21 cellular contexts compared by ENCODE assay signal in genomic region chr22:25197335-25197734, GRCh38. TPM values are rescaled to one million over a fixed set of nuclear protein-coding genes. Genes with fewer than 3 reads are reported as not detected.
DNase-seq lines count a peak whose midpoint lies in the region; ATAC-seq and TF ChIP-seq lines count a peak whose summit lies in the region.
"Had no signal": no experiment of that assay in that cellular context is flagged by ENCODE, and none has a peak within 500 bp of the region (broad histone marks: within the 10 kb centered on the region; RNA-seq: fewer than 3 reads in every experiment).

No MANE protein-coding gene starts in this region.

- intact Hi-C loops in thyroid gland (cut with DNase I) (no loop called here), posterior vena cava (cut with DNase I) (no loop called here), A673 (cut with micrococcal nuclease; ENCODE audit: unreplicated experiment) (no loop called here)

- H3K36me3 ChIP-seq in thyroid gland, result peaks cover 0 to 18% of the 10 kb centered on the region in 2 donors
- no peaks in the 10 kb centered on the region for H3K36me3 ChIP-seq in A673 (ENCODE audit: insufficient read depth, low read length, poor library complexity, severe bottlenecking)
- H3K36me3 ChIP-seq: BE2C; BLaER1 treated with 17β-estradiol and CSF1 and Interleukin-3, amounts not matched to agents 10 nM and 100 nM had no signal

- H3K4me3 ChIP-seq in thyroid gland (replicated peaks in 1 of 3), result no peak overlapping the region
- H3K4me3 ChIP-seq in A673 (ENCODE audit: low read depth, low read length, poor library complexity, severe bottlenecking), result no peak overlapping the region
- H3K4me3 ChIP-seq: BLaER1 treated with 17β-estradiol and CSF1 and Interleukin-3, amounts not matched to agents 10 nM and 100 nM; GM23248 had no signal

- no peaks in the 10 kb centered on the region for H3K4me1 Mint-ChIP-seq in central memory CD8-positive, alpha-beta T cell
- peaks cover 17% of the 10 kb centered on the region for H3K4me1 Mint-ChIP-seq in neural crest cell
- H3K4me1 Mint-ChIP-seq: CD14-positive monocyte had no signal

- no peak for TF ChIP-seq POLR2A in thyroid gland (IDR thresholded peaks at IDR 0.05)

- peaks cover 38 to 42% of the 10 kb centered on the region in 2 donors for H3K4me1 ChIP-seq in thyroid gland
- H3K4me1 ChIP-seq in A673 (ENCODE audit: insufficient read depth, low read length, poor library complexity, severe bottlenecking), result no peaks in the 10 kb centered on the region
- H3K4me1 ChIP-seq: BE2C had no signal

- H3K9me3 ChIP-seq in thyroid gland (no peaks in the 10 kb centered on the region), A673 (ENCODE audit: low read depth, low read length, poor library complexity, severe bottlenecking) (no peaks in the 10 kb centered on the region)
- H3K9me3 ChIP-seq: BE2C; BLaER1 treated with 17β-estradiol and CSF1 and Interleukin-3, amounts not matched to agents 10 nM and 100 nM had no signal

- H3K9me3 Mint-ChIP-seq in central memory CD8-positive, alpha-beta T cell, result no peaks in the 10 kb centered on the region
- no peaks in the 10 kb centered on the region for H3K9me3 Mint-ChIP-seq in neural crest cell
- H3K9me3 Mint-ChIP-seq: CD14-positive monocyte; CD4-positive, alpha-beta T cell; CD8-positive, alpha-beta memory T cell; H9 had no signal

- H3K27ac ChIP-seq in thyroid gland, result peak overlapping the region in 2 of 3 donors; percentile 13 to 37
- no peak overlapping the region for H3K27ac ChIP-seq in A673 (ENCODE audit: low read depth, low read length, poor library complexity, severe bottlenecking)
- H3K27ac ChIP-seq: BLaER1 treated with 17β-estradiol and CSF1 and Interleukin-3, amounts not matched to agents 10 nM and 100 nM; GM23248 had no signal

- WGBS in thyroid gland, 2 donors, result 39 to 53% methylated on average over 4 of the region's 4 CpGs

- peak overlapping the region; percentile 35 for H3K27ac Mint-ChIP-seq in central memory CD8-positive, alpha-beta T cell (ENCODE audit: low read depth)
- peak overlapping the region; percentile 60 for H3K27ac Mint-ChIP-seq in neural crest cell (ENCODE audit: unreplicated experiment)
- H3K27ac Mint-ChIP-seq: CD14-positive monocyte; CD4-positive, alpha-beta T cell; H9 had no signal

- no peak overlapping the region for H3K4me3 Mint-ChIP-seq in central memory CD8-positive, alpha-beta T cell
- no peak overlapping the region for H3K4me3 Mint-ChIP-seq in neural crest cell
- H3K4me3 Mint-ChIP-seq: CD14-positive monocyte; CD4-positive, alpha-beta T cell; CD8-positive, alpha-beta memory T cell; H9 had no signal

- H3K27me3 ChIP-seq in thyroid gland (no peaks in the 10 kb centered on the region), A673 (replicated peaks; ENCODE audit: insufficient read depth, low read depth, low read length, poor library complexity) (no peaks in the 10 kb centered on the region)
- H3K27me3 ChIP-seq: BE2C; BLaER1 treated with 17β-estradiol and CSF1 and Interleukin-3, amounts not matched to agents 10 nM and 100 nM had no signal

- ATAC-seq in central memory CD8-positive, alpha-beta T cell (replicated peaks; ENCODE audit: extremely low read depth, poor library complexity, severe bottlenecking), result no peak
- ATAC-seq: HCT116 had no signal

- DNase-seq in Caki2 (ENCODE audit: low read depth) (peak; percentile 8), neural crest cell (ENCODE audit: low read depth, low spot score) (no peak), thyroid gland (peak; percentile 33 to 70), NCI-H2081 treated with DMSO at 0.1 percent for 48 hours (lab: John Stamatoyannopoulos, UW) (no peak), HT-29 (ENCODE audit: low spot score) (no peak), posterior vena cava (ENCODE audit: low spot score) (no peak), A673 (ENCODE audit: low spot score) (no peak)
- no peak for DNase-seq in central memory CD8-positive, alpha-beta T cell (ENCODE audit: low spot score in 2 of 2)
- DNase-seq: BE2C; Calu3; CD4-positive, alpha-beta T cell; CD8-positive, alpha-beta memory T cell; DMS153; DND-41; GM23248; H9 had no signal

- POLR2A ChIA-PET in A673 (lab: Charles Lee; ENCODE audit: low non-redundant PET), result no interaction called here

- CTCF ChIA-PET in A673 (lab: Charles Lee), result no interaction called here

- no TSS peak for BruUV-seq in A673 (replicated peaks; lab: Mats Ljungman, UMichigan)

- TF ChIP-seq CTCF in neural crest cell (conservative IDR thresholded peaks at IDR 0.05), result no peak
- TF ChIP-seq CTCF in thyroid gland (IDR thresholded peaks at IDR 0.05), result no peak
- TF ChIP-seq CTCF in A673 (conservative IDR thresholded peaks at IDR 0.05; ENCODE audit: low read depth, low read length), result no peak

- H3K36me3 Mint-ChIP-seq in central memory CD8-positive, alpha-beta T cell (ENCODE audit: insufficient read depth), result peaks cover 23% of the 10 kb centered on the region
- H3K36me3 Mint-ChIP-seq in neural crest cell (ENCODE audit: low read depth), result no peaks in the 10 kb centered on the region
- H3K36me3 Mint-ChIP-seq: CD14-positive monocyte had no signal

- in situ Hi-C loops in Caki2 (cut with HindIII; ENCODE audit: low pct_unique_long_range_greater_than_20kb, low sequenced_read_pairs), result no loop called here

- H3K27me3 Mint-ChIP-seq in central memory CD8-positive, alpha-beta T cell, result no peaks in the 10 kb centered on the region
- H3K27me3 Mint-ChIP-seq in neural crest cell (ENCODE audit: low read depth), result no peaks in the 10 kb centered on the region
- H3K27me3 Mint-ChIP-seq: CD4-positive, alpha-beta T cell; CD8-positive, alpha-beta memory T cell had no signal

RNA-seq across cellular contexts. Expression of gene CRYBB3, which starts 2.3 kb away (rescaled TPM):
- total RNA-seq in Caki2 (2014; rRNA removed; shearing (Covaris generic); ENCODE audit: low replicate concordance), result not detected in 2 replicates
- not detected in 2 replicates for total RNA-seq in neural crest cell
- total RNA-seq in thyroid gland, result not detected
- total RNA-seq in HT-29 (2014; rRNA removed; shearing (Covaris generic)), result 0.46 TPM in 1 of 2 replicates, not detected in the other
- total RNA-seq in posterior vena cava, result not detected
- total RNA-seq in A673 (2021), result 0.37 TPM in 1 of 2 replicates, not detected in the other
- total RNA-seq: A172; CD4-positive, alpha-beta T cell; GM23248 had no signal

RNA-seq across cellular contexts. Expression of gene CRYBB2, which starts 22.1 kb away (rescaled TPM):
- total RNA-seq in Caki2 (2014; rRNA removed; shearing (Covaris generic); ENCODE audit: low replicate concordance), result not detected in 2 replicates
- not detected in 2 replicates for total RNA-seq in neural crest cell
- under 1 TPM in 1 of 4 donors, not detected in 3; 0.45 TPM for total RNA-seq in thyroid gland
- not detected in 2 replicates for total RNA-seq in HT-29 (2014; rRNA removed; shearing (Covaris generic))
- total RNA-seq in posterior vena cava, result not detected
- 0.39 TPM in 1 of 2 replicates, not detected in the other for total RNA-seq in A673 (2021)
- total RNA-seq: A172; CD4-positive, alpha-beta T cell; CD8-positive, alpha-beta memory T cell; GM23248; H1; H9 had no signal

Comparison
In these comparisons a context has a peak if more than half of its experiments do, and no peak if none do; other contexts are left out.
1. DNase-seq: peak in Caki2 (single experiment) and thyroid gland (2 of 2); none in central memory CD8-positive, alpha-beta T cell (0 of 2), neural crest cell (single experiment), NCI-H2081 treated with DMSO at 0.1 percent for 48 hours (single experiment), HT-29 (single experiment), posterior vena cava (single experiment) and A673 (single experiment).